ENCODE assay signal across 12 cellular contexts in genomic region chr1:12472410-12472797, GRCh38.
DNase-seq lines count a peak whose midpoint lies in the region; ATAC-seq and TF ChIP-seq lines count a peak whose summit lies in the region.
"Had no signal": no experiment of that assay in that cellular context is flagged by ENCODE, and none has a peak within 500 bp of the region (broad histone marks: within the 10 kb centered on the region; RNA-seq: fewer than 3 reads in every experiment).

No MANE protein-coding gene starts in this region.

- no peak for TF ChIP-seq POLR2A in prostate gland (IDR thresholded peaks at IDR 0.05)

- H3K36me3 ChIP-seq in brain microvascular endothelial cell (replicated peaks) (peaks cover 1% of the 10 kb centered on the region), prostate gland (no peaks in the 10 kb centered on the region), BE2C (no peaks in the 10 kb centered on the region)

- WGBS in prostate gland = 91% methylated on average over 2 of the region's 2 CpGs

- H3K27ac Mint-ChIP-seq in stimulated activated naive CD8-positive, alpha-beta T cell treated with anti-CD3 and anti-CD28 coated beads, Interleukin-15, Interleukin-2, amounts not matched to agents 100 ng/mL and 50 ng/mL, for 24 hours = peak overlapping the region; percentile 100

- H3K9me3 ChIP-seq in prostate gland (no peaks in the 10 kb centered on the region), BE2C (no peaks in the 10 kb centered on the region)
- H3K9me3 ChIP-seq: neutrophil had no signal

- H3K4me1 Mint-ChIP-seq in stimulated activated naive CD8-positive, alpha-beta T cell treated with anti-CD3 and anti-CD28 coated beads, Interleukin-15, Interleukin-2, amounts not matched to agents 100 ng/mL and 50 ng/mL, for 24 hours (ENCODE audit: low read depth) = peaks cover 97% of the 10 kb centered on the region

- peaks cover 33% of the 10 kb centered on the region for H3K4me1 ChIP-seq in prostate gland (replicated peaks)
- H3K4me1 ChIP-seq in BE2C = no peaks in the 10 kb centered on the region

- H3K36me3 Mint-ChIP-seq in stimulated activated naive CD8-positive, alpha-beta T cell treated with anti-CD3 and anti-CD28 coated beads, Interleukin-15, Interleukin-2, amounts not matched to agents 100 ng/mL and 50 ng/mL, for 24 hours (ENCODE audit: low read depth) = peaks cover 58% of the 10 kb centered on the region

- H3K27me3 ChIP-seq in brain microvascular endothelial cell (replicated peaks) (no peaks in the 10 kb centered on the region), prostate gland (replicated peaks; ENCODE audit: insufficient read depth) (no peaks in the 10 kb centered on the region), BE2C (no peaks in the 10 kb centered on the region)
- H3K27me3 ChIP-seq: neutrophil had no signal

- intact Hi-C loops in prostate gland (cut with DNase I) = no loop called here

- peak overlapping the region; percentile 78 for H3K4me3 Mint-ChIP-seq in stimulated activated naive CD8-positive, alpha-beta T cell treated with anti-CD3 and anti-CD28 coated beads, Interleukin-15, Interleukin-2, amounts not matched to agents 100 ng/mL and 50 ng/mL, for 24 hours

- H3K9me3 Mint-ChIP-seq in stimulated activated naive CD8-positive, alpha-beta T cell treated with anti-CD3 and anti-CD28 coated beads, Interleukin-15, Interleukin-2, amounts not matched to agents 100 ng/mL and 50 ng/mL, for 24 hours = no peaks in the 10 kb centered on the region

- H3K27ac ChIP-seq in brain microvascular endothelial cell = peak overlapping the region; percentile 99
- H3K27ac ChIP-seq in prostate gland = peak overlapping the region; percentile 76 to 85
- H3K27ac ChIP-seq: neutrophil had no signal

- DNase-seq in stimulated activated naive CD8-positive, alpha-beta T cell treated with anti-CD3 and anti-CD28 coated beads, Interleukin-15, Interleukin-2, amounts not matched to agents 100 U/mL and 50 U/mL, for 24 hours = no peak
- DNase-seq in brain microvascular endothelial cell = no peak
- no peak for DNase-seq in prostate gland (ENCODE audit: low spot score)
- no peak for DNase-seq in COR-L47 (lab: John Stamatoyannopoulos, UW)
- no peak for DNase-seq in HK-2 (ENCODE audit: unreplicated experiment)
- no peak for DNase-seq in NCI-H345 treated with DMSO at 0.1 percent for 48 hours (lab: John Stamatoyannopoulos, UW; ENCODE audit: unreplicated experiment)
- no peak for DNase-seq in BE2C
- DNase-seq: activated CD4-positive, alpha-beta T cell treated with anti-CD3 and anti-CD28 coated beads for 1 hour; kidney; NCI-H1436 had no signal

- TF ChIP-seq CTCF in brain microvascular endothelial cell (IDR thresholded peaks at IDR 0.05; ENCODE audit: low read depth, low read length, missing control alignments) (no peak), prostate gland (IDR thresholded peaks at IDR 0.05) (no peak), BE2C (IDR thresholded peaks at IDR 0.05; ENCODE audit: low read depth, low read length) (no peak)

- in situ Hi-C loops in brain microvascular endothelial cell (cut with HindIII; ENCODE audit: low pct_ligation_motif_present, low sequenced_read_pairs) = no loop called here

- H3K27me3 Mint-ChIP-seq in stimulated activated naive CD8-positive, alpha-beta T cell treated with anti-CD3 and anti-CD28 coated beads, Interleukin-15, Interleukin-2, amounts not matched to agents 100 ng/mL and 50 ng/mL, for 24 hours = no peaks in the 10 kb centered on the region

- no peak for ATAC-seq in stimulated activated naive CD8-positive, alpha-beta T cell treated with anti-CD3 and anti-CD28 coated beads, Interleukin-15, Interleukin-2, amounts not matched to agents 100 U/mL and 50 U/mL, for 24 hours

- H3K4me3 ChIP-seq in brain microvascular endothelial cell (ENCODE audit: low read depth, low read length) = no peak overlapping the region
- H3K4me3 ChIP-seq in prostate gland = no peak overlapping the region
- no peak overlapping the region for H3K4me3 ChIP-seq in BE2C (ENCODE audit: low read depth, low read length)
